8 cellular contexts compared by ENCODE assay signal in genomic region chr1:48469616-48470500, GRCh38. TPM values are rescaled to one million over a fixed set of nuclear protein-coding genes. Genes with fewer than 3 reads are reported as not detected.
A peak's percentile ranks its signal among the peaks of the same experiment; 100 is the strongest.
DNase-seq lines count a peak whose midpoint lies in the region; ATAC-seq and TF ChIP-seq lines count a peak whose summit lies in the region.

No MANE protein-coding gene starts in this region.

- H3K27ac ChIP-seq in fibroblast of lung (ENCODE audit: insufficient read depth, low read length) (peak overlapping the region; percentile 27), PC-9 (no peak overlapping the region)

- no peak overlapping the region for H3K9ac ChIP-seq in fibroblast of lung (ENCODE audit: insufficient read depth, low read length)

- H3K4me2 ChIP-seq in fibroblast of lung (ENCODE audit: extremely low read depth, insufficient read depth, low read length): peak overlapping the region; percentile 76
- H3K4me2 ChIP-seq in PC-9: no peak overlapping the region

- DNase-seq in ELF-1 (ENCODE audit: low read depth, low spot score) (peak; percentile 2), RPMI8226 (peak; percentile 64), fibroblast of lung (ENCODE audit: low read depth in 2 of 2) (peak; percentile 79 to 88), neural crest cell (ENCODE audit: low read depth, low spot score) (no peak), PC-9 (no peak), NCI-H2107 treated with DMSO at 0.1 percent for 48 hours (lab: John Stamatoyannopoulos, UW; ENCODE audit: unreplicated experiment) (no peak)

- CTCF ChIA-PET in PC-9 (lab: Charles Lee): no interaction called here

- H2AFZ ChIP-seq in fibroblast of lung (ENCODE audit: low read length) (peak overlapping the region; percentile 1), PC-9 (no peak overlapping the region)

- H3K4me3 ChIP-seq in fibroblast of lung (replicated peaks in 1 of 4; ENCODE audit: control extremely low read depth in 1 of 4, insufficient read depth in 1 of 4, low read depth in 3 of 4, low read length in 4 of 4) (peak overlapping the region; percentile 11 to 78 (median 46)), PC-9 (no peak overlapping the region)

- intact Hi-C loops in PC-9 (cut with micrococcal nuclease; ENCODE audit: unreplicated experiment): no loop called here

- BruUV-seq in PC-9 (replicated peaks; lab: Mats Ljungman, UMichigan): no TSS peak

- TF ChIP-seq CTCF in fibroblast of lung (conservative IDR thresholded peaks at IDR 0.05 in 1 of 2, IDR thresholded peaks at IDR 0.05 in 1 of 2; ENCODE audit: low read depth in 1 of 2, low read length in 2 of 2) (no peak), neural crest cell (conservative IDR thresholded peaks at IDR 0.05) (no peak), PC-9 (conservative IDR thresholded peaks at IDR 0.05) (no peak)

- H3K27me3 Mint-ChIP-seq in neural crest cell (ENCODE audit: low read depth): no peaks in the 10 kb centered on the region

- H3K9me2 ChIP-seq in PC-9 (ENCODE audit: insufficient read depth): no peaks in the 10 kb centered on the region

- ATAC-seq in HG03565 (IDR thresholded peaks at IDR 0.05; ENCODE audit: unreplicated experiment): no peak
- no peak for ATAC-seq in HG03469 (IDR thresholded peaks at IDR 0.05; ENCODE audit: unreplicated experiment)

- H3F3A ChIP-seq in PC-9 (ENCODE audit: insufficient read depth, low read depth): no peaks in the 10 kb centered on the region

- H3K27me3 ChIP-seq in fibroblast of lung (ENCODE audit: control insufficient read depth, insufficient read depth, low read length): no peaks in the 10 kb centered on the region
- no peaks in the 10 kb centered on the region for H3K27me3 ChIP-seq in PC-9 (ENCODE audit: insufficient read depth, low read depth)

- H3K36me3 ChIP-seq in fibroblast of lung (ENCODE audit: control insufficient read depth, insufficient read depth, low read length) (no peaks in the 10 kb centered on the region), PC-9 (ENCODE audit: low read depth) (no peaks in the 10 kb centered on the region)

- no peaks in the 10 kb centered on the region for H3K4me1 ChIP-seq in fibroblast of lung (ENCODE audit: control insufficient read depth, extremely low read depth, insufficient read depth, low read length)
- H3K4me1 ChIP-seq in PC-9 (replicated peaks; ENCODE audit: insufficient read depth): no peaks in the 10 kb centered on the region

- H3K27ac Mint-ChIP-seq in neural crest cell (ENCODE audit: unreplicated experiment): no peak overlapping the region

- peaks cover 4% of the 10 kb centered on the region for H3K9me3 Mint-ChIP-seq in neural crest cell

- peaks cover 42% of the 10 kb centered on the region for H3K4me1 Mint-ChIP-seq in neural crest cell

- peaks cover 3% of the 10 kb centered on the region for H3K36me3 Mint-ChIP-seq in neural crest cell (ENCODE audit: low read depth)

- H3K9me3 ChIP-seq in fibroblast of lung (ENCODE audit: control insufficient read depth, insufficient read depth, low read depth, low read length): no peaks in the 10 kb centered on the region
- H3K9me3 ChIP-seq in PC-9 (ENCODE audit: insufficient read depth, low read depth): no peaks in the 10 kb centered on the region

- H4K20me1 ChIP-seq in fibroblast of lung (ENCODE audit: control insufficient read depth, extremely low read depth, insufficient read depth, low read length): no peaks in the 10 kb centered on the region
- H4K20me1 ChIP-seq in PC-9 (ENCODE audit: insufficient read depth): no peaks in the 10 kb centered on the region

- no peaks in the 10 kb centered on the region for H3K79me2 ChIP-seq in fibroblast of lung (ENCODE audit: control insufficient read depth, insufficient read depth, low read length)
- H3K79me2 ChIP-seq in PC-9 (ENCODE audit: low read depth): no peaks in the 10 kb centered on the region

- peak overlapping the region; percentile 99 for H3K4me3 Mint-ChIP-seq in neural crest cell

- POLR2A ChIA-PET in PC-9 (lab: Charles Lee; ENCODE audit: unreplicated experiment): no interaction called here

RNA-seq across cellular contexts. Expression of gene SPATA6, which starts 2.1 kb away (rescaled TPM):
- total RNA-seq in fibroblast of lung: 7.4 and 8.9 TPM in 2 replicates
- 5.5 and 6.8 TPM in 2 replicates for polyA plus RNA-seq in fibroblast of lung
- polyA plus RNA-seq in fibroblast of lung (2012): 5.3 and 5.4 TPM in 2 replicates
- 0.27 and 4.2 TPM in 2 replicates for polyA minus RNA-seq in fibroblast of lung (ENCODE audit: low replicate concordance)
- 24.5 and 26.0 TPM in 2 replicates for total RNA-seq in neural crest cell
- total RNA-seq in PC-9 (2021): not detected in 2 replicates

Comparison
In these comparisons a context has a peak if more than half of its experiments do, and no peak if none do; other contexts are left out.
1. DNase-seq: peak in ELF-1 (single experiment), RPMI8226 (single experiment) and fibroblast of lung (2 of 2); none in neural crest cell (single experiment), PC-9 (0 of 2) and NCI-H2107 treated with DMSO at 0.1 percent for 48 hours (single experiment).